ENCODE assay signal across 1 cellular context in the genomic region with DNA sequence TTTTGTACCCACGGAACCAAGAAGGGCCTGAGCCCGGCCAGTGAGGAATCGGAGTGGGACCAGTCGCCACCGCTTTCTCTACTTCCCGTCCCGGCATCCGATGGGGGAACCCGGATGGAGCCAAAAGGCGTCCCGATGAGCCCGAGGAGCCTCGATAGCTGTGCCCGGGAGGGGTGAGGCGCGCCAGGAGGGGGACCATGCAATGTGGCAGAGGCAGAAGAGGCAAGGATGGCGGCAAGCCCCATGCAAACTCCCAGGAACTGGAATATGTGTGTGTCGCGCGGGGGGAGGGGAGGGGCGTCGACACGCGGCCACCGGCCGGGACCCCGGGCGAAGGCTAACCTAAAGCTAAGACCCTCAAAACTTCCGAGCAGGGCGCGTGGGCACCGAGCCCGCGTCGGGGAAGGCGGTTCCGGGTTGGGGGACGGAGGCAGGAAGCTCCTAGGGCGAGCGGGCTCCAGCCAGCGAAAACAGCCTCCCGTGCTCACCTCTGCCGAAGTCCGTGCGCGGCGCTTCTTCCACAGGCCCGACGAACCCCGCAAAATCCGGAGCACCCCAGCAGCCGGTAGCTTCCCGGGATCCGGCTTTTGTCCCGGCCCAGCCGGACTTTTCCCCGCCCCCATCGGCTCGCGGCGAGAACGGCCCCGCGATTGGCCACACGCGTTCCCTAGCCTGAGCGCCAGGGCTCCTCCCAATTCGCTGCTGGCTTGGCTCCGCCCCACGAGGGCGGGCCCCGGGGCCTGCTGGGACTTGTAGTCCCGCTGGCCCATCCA.
TF ChIP-seq lines count a peak whose summit lies in the region.

TSS of gene ACLY (minus strand) at position 560 of the 773 bp plus-strand sequence. CDS start 5,078 bp downstream, outside the sequence.

TF ChIP-seq in HepG2, 621 proteins besides CTCF, POLR2A, EP300 and RAD21 (continued from another document and continues in another):
- TF ChIP-seq, protein P1, sequence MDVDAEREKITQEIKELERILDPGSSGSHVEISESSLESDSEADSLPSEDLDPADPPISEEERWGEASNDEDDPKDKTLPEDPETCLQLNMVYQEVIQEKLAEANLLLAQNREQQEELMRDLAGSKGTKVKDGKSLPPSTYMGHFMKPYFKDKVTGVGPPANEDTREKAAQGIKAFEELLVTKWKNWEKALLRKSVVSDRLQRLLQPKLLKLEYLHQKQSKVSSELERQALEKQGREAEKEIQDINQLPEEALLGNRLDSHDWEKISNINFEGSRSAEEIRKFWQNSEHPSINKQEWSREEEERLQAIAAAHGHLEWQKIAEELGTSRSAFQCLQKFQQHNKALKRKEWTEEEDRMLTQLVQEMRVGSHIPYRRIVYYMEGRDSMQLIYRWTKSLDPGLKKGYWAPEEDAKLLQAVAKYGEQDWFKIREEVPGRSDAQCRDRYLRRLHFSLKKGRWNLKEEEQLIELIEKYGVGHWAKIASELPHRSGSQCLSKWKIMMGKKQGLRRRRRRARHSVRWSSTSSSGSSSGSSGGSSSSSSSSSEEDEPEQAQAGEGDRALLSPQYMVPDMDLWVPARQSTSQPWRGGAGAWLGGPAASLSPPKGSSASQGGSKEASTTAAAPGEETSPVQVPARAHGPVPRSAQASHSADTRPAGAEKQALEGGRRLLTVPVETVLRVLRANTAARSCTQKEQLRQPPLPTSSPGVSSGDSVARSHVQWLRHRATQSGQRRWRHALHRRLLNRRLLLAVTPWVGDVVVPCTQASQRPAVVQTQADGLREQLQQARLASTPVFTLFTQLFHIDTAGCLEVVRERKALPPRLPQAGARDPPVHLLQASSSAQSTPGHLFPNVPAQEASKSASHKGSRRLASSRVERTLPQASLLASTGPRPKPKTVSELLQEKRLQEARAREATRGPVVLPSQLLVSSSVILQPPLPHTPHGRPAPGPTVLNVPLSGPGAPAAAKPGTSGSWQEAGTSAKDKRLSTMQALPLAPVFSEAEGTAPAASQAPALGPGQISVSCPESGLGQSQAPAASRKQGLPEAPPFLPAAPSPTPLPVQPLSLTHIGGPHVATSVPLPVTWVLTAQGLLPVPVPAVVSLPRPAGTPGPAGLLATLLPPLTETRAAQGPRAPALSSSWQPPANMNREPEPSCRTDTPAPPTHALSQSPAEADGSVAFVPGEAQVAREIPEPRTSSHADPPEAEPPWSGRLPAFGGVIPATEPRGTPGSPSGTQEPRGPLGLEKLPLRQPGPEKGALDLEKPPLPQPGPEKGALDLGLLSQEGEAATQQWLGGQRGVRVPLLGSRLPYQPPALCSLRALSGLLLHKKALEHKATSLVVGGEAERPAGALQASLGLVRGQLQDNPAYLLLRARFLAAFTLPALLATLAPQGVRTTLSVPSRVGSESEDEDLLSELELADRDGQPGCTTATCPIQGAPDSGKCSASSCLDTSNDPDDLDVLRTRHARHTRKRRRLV (CRISPR knock-in tag; IDR thresholded peaks at IDR 0.05): peak; percentile 26; the same call in 1 of the 2 replicates
- TF ChIP-seq ZNF800 (CRISPR knock-in tag; IDR thresholded peaks at IDR 0.05): 0 out of 2 replicates have a peak, but pooled peaks have one; percentile 2
- 0 out of 2 replicates have a peak, but pooled peaks have one; percentile 12 for TF ChIP-seq ZNF552 (CRISPR knock-in tag; IDR thresholded peaks at IDR 0.05; ENCODE audit: borderline replicate concordance)
- no peak for TF ChIP-seq ZNF691 (CRISPR knock-in tag; IDR thresholded peaks at IDR 0.05; ENCODE audit: borderline replicate concordance, low read depth)
- TF ChIP-seq ZBTB1 (CRISPR knock-in tag; IDR thresholded peaks at IDR 0.05; ENCODE audit: borderline replicate concordance): 0 out of 2 replicates have a peak, but pooled peaks have one; percentile 34
- no peak for TF ChIP-seq ZNF138 (CRISPR knock-in tag; IDR thresholded peaks at IDR 0.05; ENCODE audit: low read depth)
- no peak for TF ChIP-seq NFRKB (IDR thresholded peaks at IDR 0.05)
- peak; percentile 60 for TF ChIP-seq ZNF33B (CRISPR knock-in tag; IDR thresholded peaks at IDR 0.05)
- TF ChIP-seq SETDB1 (CRISPR knock-in tag; IDR thresholded peaks at IDR 0.05; ENCODE audit: borderline replicate concordance): no peak
- no peak for TF ChIP-seq TARDBP (CRISPR knock-in tag; IDR thresholded peaks at IDR 0.05)
- peak; percentile 62; the same call in 1 of the 2 replicates for TF ChIP-seq ZNF619 (CRISPR knock-in tag; IDR thresholded peaks at IDR 0.05)
- TF ChIP-seq CBX5 (CRISPR knock-in tag; IDR thresholded peaks at IDR 0.05; ENCODE audit: borderline replicate concordance): 0 out of 2 replicates have a peak, but pooled peaks have one; percentile 16
- TF ChIP-seq MEIS1 (CRISPR knock-in tag; IDR thresholded peaks at IDR 0.05; ENCODE audit: borderline replicate concordance): peak; percentile 37; the same call in 1 of the 2 replicates
- peak; percentile 19; the same call in 1 of the 2 replicates for TF ChIP-seq ZNF230 (CRISPR knock-in tag; IDR thresholded peaks at IDR 0.05)
- TF ChIP-seq ZNF720 (CRISPR knock-in tag; IDR thresholded peaks at IDR 0.05): no peak
- peak; percentile 79; the same call in 1 of the 2 replicates for TF ChIP-seq ZNF343 (CRISPR knock-in tag; IDR thresholded peaks at IDR 0.05)
- TF ChIP-seq ZBTB3 (CRISPR knock-in tag; IDR thresholded peaks at IDR 0.05; ENCODE audit: borderline replicate concordance, low read depth): no peak
- peak in 1 of 2 experiments; percentile 23; a peak in 2 of 4 replicates for TF ChIP-seq HMGXB4 (CRISPR knock-in tag; IDR thresholded peaks at IDR 0.05; ENCODE audit: borderline replicate concordance in 1 of 2, low read depth in 1 of 2)
- 0 out of 2 replicates have a peak, but pooled peaks have one; percentile 59 for TF ChIP-seq PRMT3 (CRISPR knock-in tag; IDR thresholded peaks at IDR 0.05; ENCODE audit: borderline replicate concordance, low read depth)
- no peak for TF ChIP-seq PREB (CRISPR knock-in tag; IDR thresholded peaks at IDR 0.05)
- TF ChIP-seq ATF6 (CRISPR knock-in tag; conservative IDR thresholded peaks at IDR 0.05): no peak
- peak; percentile 51; the same call in 1 of the 2 replicates for TF ChIP-seq HINFP (CRISPR knock-in tag; IDR thresholded peaks at IDR 0.05; ENCODE audit: low read depth)
- TF ChIP-seq DBP (CRISPR knock-in tag; IDR thresholded peaks at IDR 0.05; ENCODE audit: not compliant biosample characterization): no peak
- 0 out of 2 replicates have a peak, but pooled peaks have one; percentile 86 for TF ChIP-seq CSRNP1 (CRISPR knock-in tag; IDR thresholded peaks at IDR 0.05)
- TF ChIP-seq E2F5 (CRISPR knock-in tag; conservative IDR thresholded peaks at IDR 0.05): peak; percentile 17; the same call in 1 of the 2 replicates
- peak; percentile 34; the same call in 1 of the 2 replicates for TF ChIP-seq TIGD3 (CRISPR knock-in tag; IDR thresholded peaks at IDR 0.05; ENCODE audit: borderline replicate concordance)
